In the genomic region with DNA sequence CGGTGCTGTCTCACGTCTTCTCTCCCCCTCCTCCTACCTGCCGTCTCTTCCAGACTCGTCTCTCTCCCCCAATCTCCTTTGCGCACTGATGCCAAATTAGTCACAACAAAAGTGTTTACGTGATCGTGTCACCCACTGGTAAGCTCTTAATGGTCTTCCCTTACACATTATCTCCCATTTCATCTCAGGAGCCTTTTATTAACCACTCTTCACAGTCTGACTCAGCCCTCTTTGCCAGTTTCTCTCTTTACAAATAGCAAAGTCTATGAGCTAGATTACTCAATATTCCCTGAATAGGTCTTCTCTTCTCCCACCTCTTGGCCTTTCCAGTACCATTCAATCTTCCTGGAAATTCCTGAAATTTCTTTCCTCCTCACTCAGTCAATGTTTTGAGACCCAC, we compare ENCODE assay signal across 12 cellular contexts.
A peak's percentile ranks its signal among the peaks of the same experiment; 100 is the strongest.
DNase-seq lines count a peak whose midpoint lies in the region; ATAC-seq and TF ChIP-seq lines count a peak whose summit lies in the region.
"Had no signal": no experiment of that assay in that cellular context is flagged by ENCODE, and none has a peak within 500 bp of the region (broad histone marks: within the 10 kb centered on the region; RNA-seq: fewer than 3 reads in every experiment).

No MANE protein-coding gene starts in this region.

- H3K4me3 Mint-ChIP-seq in activated T-helper 17 cell treated with anti-CD3 and anti-CD28 coated beads, Interleukin-2, amount 50 U/mL, for 72 hours = no peak overlapping the region
- H3K4me3 Mint-ChIP-seq: activated CD4-positive, alpha-beta T cell treated with anti-CD3 and anti-CD28 coated beads, Interleukin-2, amount 10 ng/mL, durations not matched to agents 7 days and 5 days had no signal

- H3K4me1 Mint-ChIP-seq in activated T-helper 17 cell treated with anti-CD3 and anti-CD28 coated beads, Interleukin-2, amount 50 U/mL, for 72 hours = no peaks in the 10 kb centered on the region
- H3K4me1 Mint-ChIP-seq: activated CD4-positive, alpha-beta T cell treated with anti-CD3 and anti-CD28 coated beads, Interleukin-2, amount 10 ng/mL, durations not matched to agents 7 days and 5 days had no signal

- DNase-seq in AG10803 (ENCODE audit: low read depth) (peak; percentile 51), HK-2 (ENCODE audit: unreplicated experiment) (peak; percentile 12), left lobe of liver (ENCODE audit: low spot score) (no peak), NCI-H526 (lab: John Stamatoyannopoulos, UW) (no peak)
- no peak for DNase-seq in stimulated activated CD4-positive, alpha-beta T cell treated with anti-CD3 and anti-CD28 coated beads, Interleukin-2, amount 100 ng/mL, for 24 hours
- DNase-seq: activated CD4-positive, alpha-beta T cell treated with anti-CD3 and anti-CD28 coated beads, Interleukin-2, amount 10 ng/mL, durations not matched to agents 7 days and 5 days; activated effector memory CD4-positive, alpha-beta T cell treated with Interleukin-2 at 50 U/mL for 16 hours; KG1 had no signal

- no peak overlapping the region for H3K27ac Mint-ChIP-seq in activated T-helper 17 cell treated with anti-CD3 and anti-CD28 coated beads, Interleukin-2, amount 50 U/mL, for 72 hours
- H3K27ac Mint-ChIP-seq: activated CD4-positive, alpha-beta T cell treated with anti-CD3 and anti-CD28 coated beads, Interleukin-2, amount 10 ng/mL, durations not matched to agents 7 days and 5 days had no signal

- H3K9me3 Mint-ChIP-seq in activated T-helper 17 cell treated with anti-CD3 and anti-CD28 coated beads, Interleukin-2, amount 50 U/mL, for 72 hours = no peaks in the 10 kb centered on the region
- H3K9me3 Mint-ChIP-seq: activated CD4-positive, alpha-beta T cell treated with anti-CD3 and anti-CD28 coated beads, Interleukin-2, amount 10 ng/mL, durations not matched to agents 7 days and 5 days had no signal

- peak; percentile 58 for ATAC-seq in activated T-helper 17 cell treated with anti-CD3 and anti-CD28 coated beads, Interleukin-2, amount 50 U/mL, for 72 hours (replicated peaks)
- peak; percentile 84 for ATAC-seq in left lobe of liver
- no peak for ATAC-seq in GM21825 (IDR thresholded peaks at IDR 0.05; ENCODE audit: unreplicated experiment)
- no peak for ATAC-seq in HG02981 (IDR thresholded peaks at IDR 0.05; ENCODE audit: unreplicated experiment)

- TF ChIP-seq CTCF in AG10803 (conservative IDR thresholded peaks at IDR 0.05; ENCODE audit: low read length) = no peak

- H3K4me3 ChIP-seq in AG10803 (ENCODE audit: low read length) = no peak overlapping the region
- H3K4me3 ChIP-seq: BLaER1 treated with 17β-estradiol and CSF1 and Interleukin-3, amounts not matched to agents 10 nM and 100 nM had no signal

- H3K27me3 Mint-ChIP-seq in activated T-helper 17 cell treated with anti-CD3 and anti-CD28 coated beads, Interleukin-2, amount 50 U/mL, for 72 hours = peaks cover 12% of the 10 kb centered on the region

- H3K36me3 Mint-ChIP-seq in activated T-helper 17 cell treated with anti-CD3 and anti-CD28 coated beads, Interleukin-2, amount 50 U/mL, for 72 hours (ENCODE audit: low read depth) = no peaks in the 10 kb centered on the region

Comparison
In these comparisons a context has a peak if more than half of its experiments do, and no peak if none do; other contexts are left out.
1. DNase-seq: peak in AG10803 (single experiment) and HK-2 (single experiment); none in left lobe of liver (single experiment), stimulated activated CD4-positive, alpha-beta T cell treated with anti-CD3 and anti-CD28 coated beads, Interleukin-2, amount 100 ng/mL, for 24 hours (0 of 2) and NCI-H526 (0 of 2).
2. ATAC-seq: peak in activated T-helper 17 cell treated with anti-CD3 and anti-CD28 coated beads, Interleukin-2, amount 50 U/mL, for 72 hours (single experiment) and left lobe of liver (single experiment); none in GM21825 (single experiment) and HG02981 (single experiment).